8 cellular contexts compared by ENCODE assay signal in the genomic region with DNA sequence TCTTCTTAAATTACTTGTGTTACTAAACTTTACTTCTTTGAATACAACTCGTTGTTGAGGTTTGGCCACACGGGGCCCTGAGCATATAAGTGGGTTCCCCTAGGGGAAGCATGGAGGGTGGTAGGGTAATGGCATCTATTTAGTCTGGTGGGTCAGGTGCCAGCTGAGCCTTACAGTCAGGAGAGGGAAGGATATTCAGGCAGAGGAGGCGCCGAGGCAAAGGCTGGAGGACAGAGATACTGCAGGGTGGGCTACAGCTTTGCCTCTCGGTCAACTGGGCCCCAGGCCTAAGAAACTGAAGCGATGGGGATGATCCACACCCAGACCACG. TPM values are rescaled to one million over a fixed set of nuclear protein-coding genes. Genes with fewer than 3 reads are reported as not detected.
DNase-seq lines count a peak whose midpoint lies in the region; TF ChIP-seq lines count a peak whose summit lies in the region.

No MANE protein-coding gene starts in this region.

- POLR2A ChIA-PET in HEK293 (lab: Yijun Ruan, JAX) = interaction anchor here (0.7 to 2.0 kb wide), 10 partner anchors 9 to 162 kb away, joined by 3 to 8 read pairs (median 3); a partner anchor contains a TSS

- TF ChIP-seq POLR2A in stomach (IDR thresholded peaks at IDR 0.05) = no peak

- no peaks in the 10 kb centered on the region for H3K9me3 ChIP-seq in HEK293 (ENCODE audit: control insufficient read depth, insufficient read depth, low read depth, low read length)
- no peaks in the 10 kb centered on the region for H3K9me3 ChIP-seq in right atrium auricular region
- no peaks in the 10 kb centered on the region for H3K9me3 ChIP-seq in stomach

- peak overlapping the region; percentile 99 for H3K4me3 ChIP-seq in GM12864 (ENCODE audit: low read depth, low read length)
- no peak overlapping the region for H3K4me3 ChIP-seq in HEK293 (ENCODE audit: low read depth, low read length)
- H3K4me3 ChIP-seq in WI38 (ENCODE audit: low read depth, low read length) = peak overlapping the region; percentile 27; the same call in 1 of the 2 replicates
- H3K4me3 ChIP-seq in right atrium auricular region = peak overlapping the region; percentile 80 to 89
- H3K4me3 ChIP-seq in stomach = peak overlapping the region; percentile 78 to 99 (median 96)

- peak overlapping the region; percentile 46; the same call in 1 of the 2 replicates for H3K27ac ChIP-seq in HEK293 (ENCODE audit: extremely low read depth, low read depth, low read length)
- H3K27ac ChIP-seq in right atrium auricular region = peak overlapping the region; percentile 73 to 81
- H3K27ac ChIP-seq in stomach = peak overlapping the region; percentile 68 to 87 (median 85)

- H3K36me3 ChIP-seq in HEK293 (ENCODE audit: control insufficient read depth in 2 of 2, insufficient read depth in 1 of 2, low read length in 2 of 2) = peaks cover 0 to 32% of the 10 kb centered on the region in 2 experiments; a peak in 2 of 3 replicates
- H3K36me3 ChIP-seq in right atrium auricular region = peaks cover 17% of the 10 kb centered on the region
- peaks cover 12 to 25% (median 19%) of the 10 kb centered on the region in 4 donors for H3K36me3 ChIP-seq in stomach

- no peaks in the 10 kb centered on the region for H3K4me1 ChIP-seq in HEK293 (ENCODE audit: control insufficient read depth, insufficient read depth, low read length)
- peaks cover 0 to 33% of the 10 kb centered on the region in 2 donors for H3K4me1 ChIP-seq in right atrium auricular region
- peaks cover 17 to 39% (median 33%) of the 10 kb centered on the region in 4 donors for H3K4me1 ChIP-seq in stomach

- H3K27me3 ChIP-seq in right atrium auricular region (no peaks in the 10 kb centered on the region), stomach (no peaks in the 10 kb centered on the region)

- DNase-seq in GM12864 (ENCODE audit: low read depth) = no peak
- DNase-seq in right atrium auricular region (ENCODE audit: low spot score) = no peak
- DNase-seq in stomach = no peak
- DNase-seq in germinal center (ENCODE audit: low spot score) = no peak
- DNase-seq in effector CD4-positive, alpha-beta T cell = no peak
- DNase-seq in NCI-H1436 treated with DMSO at 0.1 percent for 48 hours (lab: John Stamatoyannopoulos, UW) = no peak

- TF ChIP-seq CTCF in GM12864 (IDR thresholded peaks at IDR 0.05; ENCODE audit: low read depth, low read length, missing control alignments) (no peak), HEK293 (tag by site-specific recombination; IDR thresholded peaks at IDR 0.05) (no peak), WI38 (IDR thresholded peaks at IDR 0.05; ENCODE audit: low read depth, low read length) (no peak; the same call in 1 of the 2 replicates), right atrium auricular region (IDR thresholded peaks at IDR 0.05) (no peak), stomach (IDR thresholded peaks at IDR 0.05) (no peak)

- 35 to 44% (median 41%) methylated on average over 7 of the region's 7 CpGs for WGBS in stomach, 5 donors

- TF ChIP-seq EP300 in stomach (IDR thresholded peaks at IDR 0.05) = no peak

- CTCF ChIA-PET in HEK293 (lab: Yijun Ruan, JAX) = interaction anchor here (0.5 to 2.4 kb wide), 17 partner anchors 9 to 358 kb away, joined by 3 to 14 read pairs (median 4); no protein-coding TSS in a partner anchor

- intact Hi-C loops in stomach (cut with DNase I; ENCODE audit: low total_unique reads) = no loop called here

TF ChIP-seq in HEK293, 187 proteins besides CTCF, POLR2A, EP300 and RAD21:
- TF ChIP-seq ZNF548 (tag by site-specific recombination; IDR thresholded peaks at IDR 0.05) (peak; percentile 88), YY1 (tag by site-specific recombination; IDR thresholded peaks at IDR 0.05) (no peak), ZIC2 (tag by site-specific recombination; IDR thresholded peaks at IDR 0.05) (peak; percentile 30; the same call in 1 of the 2 replicates), ZBTB48 (tag by site-specific recombination; IDR thresholded peaks at IDR 0.05) (no peak)
- TF ChIP-seq, protein P1, sequence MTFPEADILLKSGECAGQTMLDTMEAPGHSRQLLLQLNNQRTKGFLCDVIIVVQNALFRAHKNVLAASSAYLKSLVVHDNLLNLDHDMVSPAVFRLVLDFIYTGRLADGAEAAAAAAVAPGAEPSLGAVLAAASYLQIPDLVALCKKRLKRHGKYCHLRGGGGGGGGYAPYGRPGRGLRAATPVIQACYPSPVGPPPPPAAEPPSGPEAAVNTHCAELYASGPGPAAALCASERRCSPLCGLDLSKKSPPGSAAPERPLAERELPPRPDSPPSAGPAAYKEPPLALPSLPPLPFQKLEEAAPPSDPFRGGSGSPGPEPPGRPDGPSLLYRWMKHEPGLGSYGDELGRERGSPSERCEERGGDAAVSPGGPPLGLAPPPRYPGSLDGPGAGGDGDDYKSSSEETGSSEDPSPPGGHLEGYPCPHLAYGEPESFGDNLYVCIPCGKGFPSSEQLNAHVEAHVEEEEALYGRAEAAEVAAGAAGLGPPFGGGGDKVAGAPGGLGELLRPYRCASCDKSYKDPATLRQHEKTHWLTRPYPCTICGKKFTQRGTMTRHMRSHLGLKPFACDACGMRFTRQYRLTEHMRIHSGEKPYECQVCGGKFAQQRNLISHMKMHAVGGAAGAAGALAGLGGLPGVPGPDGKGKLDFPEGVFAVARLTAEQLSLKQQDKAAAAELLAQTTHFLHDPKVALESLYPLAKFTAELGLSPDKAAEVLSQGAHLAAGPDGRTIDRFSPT (tag by site-specific recombination; IDR thresholded peaks at IDR 0.05) = 0 out of 2 replicates have a peak, but pooled peaks have one; percentile 26

RNA-seq across cellular contexts. Expression of a gene that starts 0.4 kb away (rescaled TPM):
- total RNA-seq in right atrium auricular region (10 to 100 TPM; 16.2 to 29.9 TPM), stomach (10 to 100 TPM; 25.5 to 78.1 (median 43.1) TPM)
- 10 to 100 TPM; 26.0 to 45.1 (median 36.6) TPM for polyA plus RNA-seq in stomach

RNA-seq across cellular contexts. Expression of a gene that starts 2.9 kb away (rescaled TPM):
- total RNA-seq in right atrium auricular region = not detected
- not detected for total RNA-seq in stomach
- under 1 TPM; 0.25 to 0.31 (median 0.30) TPM for polyA plus RNA-seq in stomach
